Comparison of ENCODE assay signal across 9 cellular contexts in the genomic region with DNA sequence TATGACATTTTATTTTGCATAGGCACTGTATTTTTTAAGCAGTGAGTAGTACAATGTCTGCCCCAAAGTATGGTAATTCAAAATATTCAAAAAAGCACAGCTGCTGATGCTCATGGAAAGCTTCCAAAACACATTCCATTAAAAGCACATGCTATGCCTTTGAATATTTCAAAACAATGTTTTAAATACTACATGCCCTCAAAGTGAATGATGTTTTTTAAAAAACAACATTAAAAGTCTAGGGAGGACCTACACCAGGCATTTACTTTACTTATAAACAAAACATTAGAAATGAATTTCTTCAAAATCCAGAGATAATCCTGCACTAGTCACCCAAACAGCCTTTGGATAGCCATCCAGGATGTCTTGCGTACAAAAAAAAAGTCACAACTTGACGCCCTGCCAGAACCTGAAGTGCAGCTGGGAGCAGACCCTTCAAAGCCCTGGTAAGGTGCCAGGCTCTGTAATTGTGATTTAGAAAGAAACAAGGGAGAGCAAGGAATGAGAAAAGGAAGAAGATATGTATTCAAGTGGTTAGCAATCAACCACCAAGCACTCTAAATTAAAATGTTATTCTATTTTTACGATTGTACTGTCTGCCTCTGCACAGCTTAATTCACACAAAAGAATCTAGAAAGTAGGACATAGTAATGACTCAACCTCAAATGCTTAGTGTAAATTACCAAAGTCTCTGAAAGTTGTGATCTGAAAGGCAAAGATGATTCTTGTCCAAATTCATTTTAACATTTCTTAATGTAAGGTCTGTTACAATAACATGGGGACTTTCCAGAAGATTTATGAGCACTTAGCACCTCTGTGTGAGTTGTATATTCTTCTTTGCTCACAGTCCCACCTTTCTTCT. TPM values are rescaled to one million over a fixed set of nuclear protein-coding genes. Genes with fewer than 3 reads are reported as not detected.
DNase-seq lines count a peak whose midpoint lies in the region; ATAC-seq and TF ChIP-seq lines count a peak whose summit lies in the region.
"Had no signal": no experiment of that assay in that cellular context is flagged by ENCODE, and none has a peak within 500 bp of the region (broad histone marks: within the 10 kb centered on the region; RNA-seq: fewer than 3 reads in every experiment).

No MANE protein-coding gene starts in this region.

- H3K4me3 ChIP-seq in right atrium auricular region, result no peak overlapping the region
- H3K4me3 ChIP-seq in thyroid gland (replicated peaks in 1 of 3), result no peak overlapping the region

- peak overlapping the region; percentile 49 to 69 for H3K4me3 Mint-ChIP-seq in activated T-cell treated with anti-CD3 and anti-CD28 coated beads, Interleukin-2, amount 50 U/mL, for 72 hours
- H3K4me3 Mint-ChIP-seq: immature natural killer cell had no signal

- H3K36me3 ChIP-seq in right atrium auricular region (no peaks in the 10 kb centered on the region), thyroid gland (no peaks in the 10 kb centered on the region)

- H3K36me3 Mint-ChIP-seq in activated T-cell treated with anti-CD3 and anti-CD28 coated beads, Interleukin-2, amount 50 U/mL, for 72 hours (ENCODE audit: insufficient read depth in 2 of 2), result peaks cover 34 to 54% of the 10 kb centered on the region in 2 donors

- intact Hi-C loops in thyroid gland (cut with DNase I), result no loop called here

- no peak for TF ChIP-seq POLR2A in thyroid gland (IDR thresholded peaks at IDR 0.05)

- H3K9me3 ChIP-seq in right atrium auricular region (peaks cover 0 to 23% of the 10 kb centered on the region in 2 donors), thyroid gland (no peaks in the 10 kb centered on the region)

- peak; percentile 84 to 89 for ATAC-seq in activated T-cell treated with anti-CD3 and anti-CD28 coated beads, Interleukin-2, amount 50 U/mL, for 72 hours (replicated peaks in 1 of 2)
- ATAC-seq in SK-N-SH treated with all-trans-retinoic acid at 6 μM for 48 hours (peak; percentile 73), HG03025 (IDR thresholded peaks at IDR 0.05; ENCODE audit: low FRiP score, unreplicated experiment) (no peak), GM21447 (IDR thresholded peaks at IDR 0.05; ENCODE audit: unreplicated experiment) (no peak), HG02981 (IDR thresholded peaks at IDR 0.05; ENCODE audit: unreplicated experiment) (no peak)

- H3K27ac Mint-ChIP-seq in activated T-cell treated with anti-CD3 and anti-CD28 coated beads, Interleukin-2, amount 50 U/mL, for 72 hours, result peak overlapping the region; percentile 66

- 8 to 11% methylated on average over 3 of the region's 3 CpGs for WGBS in thyroid gland, 2 donors

- H3K4me1 Mint-ChIP-seq in activated T-cell treated with anti-CD3 and anti-CD28 coated beads, Interleukin-2, amount 50 U/mL, for 72 hours (ENCODE audit: low read depth), result peaks cover 31% of the 10 kb centered on the region

- peaks cover 19 to 20% of the 10 kb centered on the region in 2 donors for H3K9me3 Mint-ChIP-seq in activated T-cell treated with anti-CD3 and anti-CD28 coated beads, Interleukin-2, amount 50 U/mL, for 72 hours

- H3K27me3 ChIP-seq in right atrium auricular region, result no peaks in the 10 kb centered on the region
- no peaks in the 10 kb centered on the region for H3K27me3 ChIP-seq in thyroid gland

- no peak for DNase-seq in activated T-cell treated with anti-CD3 and anti-CD28 coated beads, Interleukin-2, amount 50 U/mL, for 72 hours
- DNase-seq in activated T-cell treated with anti-CD3 and anti-CD28 coated beads, Interleukin-2, amount 50 U/mL, for 48 hours, result no peak
- DNase-seq in right atrium auricular region (ENCODE audit: low spot score), result no peak
- DNase-seq in thyroid gland, result peak; percentile 89
- DNase-seq: immature natural killer cell had no signal

- no peak for TF ChIP-seq CTCF in right atrium auricular region (IDR thresholded peaks at IDR 0.05)
- no peak for TF ChIP-seq CTCF in thyroid gland (IDR thresholded peaks at IDR 0.05)

- H3K4me1 ChIP-seq in right atrium auricular region (peaks cover 0 to 14% of the 10 kb centered on the region in 2 donors), thyroid gland (peaks cover 0 to 13% of the 10 kb centered on the region in 2 donors)

- peak overlapping the region; percentile 12 to 20 for H3K27ac ChIP-seq in right atrium auricular region
- peak overlapping the region; percentile 28 to 38 (median 33) for H3K27ac ChIP-seq in thyroid gland

- H3K27me3 Mint-ChIP-seq in activated T-cell treated with anti-CD3 and anti-CD28 coated beads, Interleukin-2, amount 50 U/mL, for 72 hours (ENCODE audit: low read depth), result no peaks in the 10 kb centered on the region

TF ChIP-seq in SK-N-SH treated with all-trans-retinoic acid at 6 μM for 48 hours, 23 proteins besides CTCF, POLR2A, EP300 and RAD21:
- TF ChIP-seq ZC3H10 (CRISPR knock-in tag; IDR thresholded peaks at IDR 0.05) (no peak), ISL1 (CRISPR knock-in tag; IDR thresholded peaks at IDR 0.05) (peak; percentile 26; the same call in 1 of the 2 replicates)

RNA-seq across cellular contexts. Expression of a gene that starts 31.9 kb away (rescaled TPM):
- total RNA-seq in activated T-cell treated with anti-CD3 and anti-CD28 coated beads, Interleukin-2, amount 50 U/mL, for 72 hours, result 10 to 100 TPM; 23.3 to 26.3 TPM
- total RNA-seq in right atrium auricular region (10 to 100 TPM; 13.0 to 16.6 TPM), thyroid gland (10 to 100 TPM; 24.1 to 41.9 (median 29.4) TPM)

Comparison
In these comparisons a context has a peak if more than half of its experiments do, and no peak if none do; other contexts are left out.
1. ATAC-seq: peak in activated T-cell treated with anti-CD3 and anti-CD28 coated beads, Interleukin-2, amount 50 U/mL, for 72 hours (2 of 2) and SK-N-SH treated with all-trans-retinoic acid at 6 μM for 48 hours (single experiment); none in HG03025 (single experiment), GM21447 (single experiment) and HG02981 (single experiment).
2. DNase-seq: peak in thyroid gland (2 of 2); none in activated T-cell treated with anti-CD3 and anti-CD28 coated beads, Interleukin-2, amount 50 U/mL, for 72 hours (0 of 2), activated T-cell treated with anti-CD3 and anti-CD28 coated beads, Interleukin-2, amount 50 U/mL, for 48 hours (0 of 2) and right atrium auricular region (single experiment).